8 cellular contexts compared by ENCODE assay signal in the genomic region with DNA sequence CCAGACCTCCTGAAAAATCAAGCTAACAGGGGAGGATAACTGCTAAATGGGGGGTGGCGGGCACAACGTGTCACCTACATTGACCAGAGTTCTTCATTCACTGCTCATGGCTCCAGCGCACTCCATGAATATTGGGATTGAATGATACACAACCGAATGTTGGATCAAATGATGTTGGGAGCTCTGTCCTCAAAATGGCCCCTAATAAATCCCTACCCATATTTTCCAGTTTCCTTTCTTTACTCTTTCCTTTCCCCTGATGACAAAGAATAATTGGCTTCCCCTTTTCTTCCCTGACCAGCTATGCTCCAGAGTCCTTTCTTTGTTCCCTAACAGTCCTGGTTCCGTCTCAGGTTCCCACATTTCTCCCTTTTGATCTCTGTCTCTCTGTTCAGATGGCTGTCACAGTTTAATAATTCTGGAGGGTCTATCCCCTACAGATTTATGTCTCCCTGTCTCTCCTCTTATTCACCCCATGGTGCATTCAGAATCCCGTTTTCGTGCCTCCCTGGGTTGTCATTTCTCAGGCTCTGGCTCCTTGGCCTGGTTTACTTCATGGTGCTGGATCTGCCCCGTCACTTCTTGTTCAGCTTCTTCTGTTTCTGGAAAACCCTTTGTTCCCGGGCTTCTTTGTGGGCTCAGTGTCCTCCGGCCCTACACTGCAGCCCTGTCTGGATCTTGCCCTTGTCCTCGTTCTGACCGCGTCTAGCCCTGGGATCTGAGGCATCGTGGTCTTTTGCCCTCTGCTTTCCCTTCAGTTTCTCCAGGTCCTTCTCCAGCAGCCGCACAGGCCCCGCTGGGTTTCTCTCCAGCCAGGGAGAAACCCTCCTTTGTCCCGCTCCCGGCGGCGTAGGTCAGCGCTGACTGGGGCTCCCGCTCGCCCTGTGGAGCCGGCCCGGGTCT.
DNase-seq lines count a peak whose midpoint lies in the region; ATAC-seq, FAIRE-seq and TF ChIP-seq lines count a peak whose summit lies in the region.

No MANE protein-coding gene starts in this region.

- no peaks in the 10 kb centered on the region for H3K27me3 Mint-ChIP-seq in HFFc6 (ENCODE audit: insufficient read depth)

- no peak for ATAC-seq in HG03354 (IDR thresholded peaks at IDR 0.05; ENCODE audit: poor library complexity, severe bottlenecking, unreplicated experiment)

- TF ChIP-seq CTCF in AG10803 (conservative IDR thresholded peaks at IDR 0.05; ENCODE audit: low read length) (no peak), HFFc6 (IDR thresholded peaks at IDR 0.05) (no peak)

- no peak for DNase-seq in AG10803 (ENCODE audit: low read depth)
- DNase-seq in HFFc6, result no peak
- DNase-seq in RCC 7860 (ENCODE audit: low spot score), result no peak
- DNase-seq in D341Med (ENCODE audit: low spot score), result no peak

- H3K4me3 ChIP-seq in AG10803 (ENCODE audit: low read length) (peak overlapping the region; percentile 58), iPS-18c (ENCODE audit: insufficient read depth, low read depth, low read length) (peak overlapping the region; percentile 80), skin epidermis (peak overlapping the region; percentile 45 to 97 (median 87))

- H3K36me3 Mint-ChIP-seq in HFFc6 (ENCODE audit: low read depth), result no peaks in the 10 kb centered on the region; the same call in 1 of the 2 replicates

- H3K9me3 Mint-ChIP-seq in HFFc6, result no peaks in the 10 kb centered on the region

- peak overlapping the region; percentile 77 for H3K27ac ChIP-seq in angular gyrus (ENCODE audit: low read depth, low read length)
- H3K27ac ChIP-seq in skin epidermis, result peak overlapping the region; percentile 86 to 99 (median 93)

- H3K4me1 Mint-ChIP-seq in HFFc6 (ENCODE audit: low read depth), result peaks cover 30% of the 10 kb centered on the region

- FAIRE-seq in RCC 7860 (lab: Jason Lieb, UNC), result no peak

- H3K9me3 ChIP-seq in iPS-18c (ENCODE audit: control insufficient read depth, insufficient read depth, low read length), result no peaks in the 10 kb centered on the region

- H3K4me3 Mint-ChIP-seq in HFFc6, result peak overlapping the region; percentile 78

- H3K27ac Mint-ChIP-seq in HFFc6, result peak overlapping the region; percentile 89
